18 cellular contexts compared by ENCODE assay signal in genomic region chr10:89601728-89602361, GRCh38. TPM values are rescaled to one million over a fixed set of nuclear protein-coding genes. Genes with fewer than 3 reads are reported as not detected.
DNase-seq lines count a peak whose midpoint lies in the region; ATAC-seq, FAIRE-seq and TF ChIP-seq lines count a peak whose summit lies in the region.
"Had no signal": no experiment of that assay in that cellular context is flagged by ENCODE, and none has a peak within 500 bp of the region (broad histone marks: within the 10 kb centered on the region; RNA-seq: fewer than 3 reads in every experiment).

No MANE protein-coding gene starts in this region.

- no peak for TF ChIP-seq CTCF in cardiac muscle cell (IDR thresholded peaks at IDR 0.05; ENCODE audit: low read depth, low read length)
- no peak for TF ChIP-seq CTCF in heart right ventricle (IDR thresholded peaks at IDR 0.05)
- TF ChIP-seq CTCF in kidney (IDR thresholded peaks at IDR 0.05; ENCODE audit: borderline replicate concordance, extremely low read depth, insufficient read depth): no peak
- no peak for TF ChIP-seq CTCF in progenitor cell of endocrine pancreas (IDR thresholded peaks at IDR 0.05; ENCODE audit: unreplicated experiment)

- no peaks in the 10 kb centered on the region for H3K9me3 ChIP-seq in cardiac muscle cell (ENCODE audit: low read depth)
- no peaks in the 10 kb centered on the region for H3K9me3 ChIP-seq in heart right ventricle
- H3K9me3 ChIP-seq in kidney (ENCODE audit: control insufficient read depth in 1 of 2, low read length in 2 of 2): no peaks in the 10 kb centered on the region
- H3K9me3 ChIP-seq: A549, HAP-1 had no signal

- intact Hi-C loops in heart right ventricle (cut with DNase I) (no loop called here), kidney (cut with DNase I) (no loop called here)
- intact Hi-C loops in activated naive CD4-positive, alpha-beta T cell treated with anti-CD3 and anti-CD28 coated beads for 36 hours (cut with micrococcal nuclease): no loop called here

- H3K4me1 ChIP-seq in cardiac muscle cell (ENCODE audit: low read depth): no peaks in the 10 kb centered on the region
- H3K4me1 ChIP-seq in heart right ventricle: peaks cover 0 to 7% (median 0%) of the 10 kb centered on the region in 9 donors
- peaks cover 14 to 20% of the 10 kb centered on the region in 2 donors for H3K4me1 ChIP-seq in kidney (ENCODE audit: control insufficient read depth in 1 of 2, insufficient read depth in 1 of 2, low read depth in 1 of 2, low read length in 2 of 2)
- H3K4me1 ChIP-seq: A549, HAP-1 had no signal

- H3K36me3 ChIP-seq in cardiac muscle cell (peaks cover 20% of the 10 kb centered on the region), heart right ventricle (peaks cover 0 to 28% (median 0%) of the 10 kb centered on the region in 9 donors), kidney (ENCODE audit: control insufficient read depth in 1 of 2, insufficient read depth in 2 of 2, low read length in 2 of 2) (peaks cover 12 to 15% of the 10 kb centered on the region in 2 donors)

- no peak overlapping the region for H3K4me3 Mint-ChIP-seq in progenitor cell of endocrine pancreas (ENCODE audit: low read depth)
- no peak overlapping the region for H3K4me3 Mint-ChIP-seq in activated naive CD4-positive, alpha-beta T cell treated with anti-CD3 and anti-CD28 coated beads for 36 hours
- H3K4me3 Mint-ChIP-seq: CD4-positive, alpha-beta T cell had no signal

- H3K27me3 ChIP-seq in cardiac muscle cell (no peaks in the 10 kb centered on the region), heart right ventricle (no peaks in the 10 kb centered on the region)

- WGBS in heart right ventricle, 2 donors: 82 to 89% methylated on average over 2 of the region's 2 CpGs

- no peak overlapping the region for H3K4me3 ChIP-seq in cardiac muscle cell
- H3K4me3 ChIP-seq in heart right ventricle: no peak overlapping the region
- H3K4me3 ChIP-seq in kidney (ENCODE audit: low read length in 2 of 2): no peak overlapping the region
- H3K4me3 ChIP-seq: A549, HAP-1 had no signal

- FAIRE-seq in kidney (lab: Jason Lieb, UNC) (no peak), frontal cortex (lab: Jason Lieb, UNC) (no peak)
- FAIRE-seq: A549, GM19239, H1 had no signal

- H3K4me1 Mint-ChIP-seq in progenitor cell of endocrine pancreas (ENCODE audit: low read depth): peaks cover 19% of the 10 kb centered on the region
- H3K4me1 Mint-ChIP-seq in activated naive CD4-positive, alpha-beta T cell treated with anti-CD3 and anti-CD28 coated beads for 36 hours (ENCODE audit: low read depth): no peaks in the 10 kb centered on the region

- CTCF ChIA-PET in activated naive CD4-positive, alpha-beta T cell treated with anti-CD3 and anti-CD28 coated beads for 36 hours (lab: Charles Lee): no interaction called here

- H3K27me3 Mint-ChIP-seq in progenitor cell of endocrine pancreas: no peaks in the 10 kb centered on the region
- H3K27me3 Mint-ChIP-seq in activated naive CD4-positive, alpha-beta T cell treated with anti-CD3 and anti-CD28 coated beads for 36 hours (ENCODE audit: low read depth): no peaks in the 10 kb centered on the region
- H3K27me3 Mint-ChIP-seq: CD4-positive, alpha-beta T cell had no signal

- no peaks in the 10 kb centered on the region for H3K9me3 Mint-ChIP-seq in progenitor cell of endocrine pancreas (ENCODE audit: low read depth)
- no peaks in the 10 kb centered on the region for H3K9me3 Mint-ChIP-seq in activated naive CD4-positive, alpha-beta T cell treated with anti-CD3 and anti-CD28 coated beads for 36 hours
- H3K9me3 Mint-ChIP-seq: CD4-positive, alpha-beta T cell had no signal

- ATAC-seq in heart right ventricle: no peak
- ATAC-seq: A549 had no signal

- H3K27ac ChIP-seq in cardiac muscle cell (peak overlapping the region; percentile 68), heart right ventricle (no peak overlapping the region), cingulate gyrus (ENCODE audit: low read depth, low read length) (peak overlapping the region; percentile 2), kidney (ENCODE audit: low read depth in 2 of 2, low read length in 2 of 2) (peak overlapping the region; percentile 11 to 32)
- H3K27ac ChIP-seq: 22Rv1, A549, C4-2B had no signal

- DNase-seq in cardiac muscle cell (ENCODE audit: low read depth in 1 of 2, low spot score in 1 of 2) (no peak), heart right ventricle (no peak), kidney (no peak), progenitor cell of endocrine pancreas (ENCODE audit: low spot score, unreplicated experiment) (no peak), NCI-H1105 (lab: John Stamatoyannopoulos, UW) (no peak), frontal cortex (ENCODE audit: low spot score in 2 of 2) (no peak)
- no peak for DNase-seq in activated naive CD4-positive, alpha-beta T cell treated with anti-CD3 and anti-CD28 coated beads for 36 hours
- DNase-seq: AML-193; CD4-positive, alpha-beta T cell; DMS79 treated with DMSO at 0.1 percent for 48 hours; GF-D8 had no signal

- peak overlapping the region; percentile 66 for H3K27ac Mint-ChIP-seq in progenitor cell of endocrine pancreas
- H3K27ac Mint-ChIP-seq in activated naive CD4-positive, alpha-beta T cell treated with anti-CD3 and anti-CD28 coated beads for 36 hours: no peak overlapping the region
- H3K27ac Mint-ChIP-seq: CD4-positive, alpha-beta T cell had no signal

- H3K36me3 Mint-ChIP-seq in progenitor cell of endocrine pancreas (ENCODE audit: insufficient read depth): peaks cover 12% of the 10 kb centered on the region
- H3K36me3 Mint-ChIP-seq in activated naive CD4-positive, alpha-beta T cell treated with anti-CD3 and anti-CD28 coated beads for 36 hours (ENCODE audit: low read depth): no peaks in the 10 kb centered on the region

- peak overlapping the region in 1 of 2 donors; percentile 10 for H3K9ac ChIP-seq in kidney (ENCODE audit: low read length in 2 of 2)

RNA-seq across cellular contexts. Expression of gene PANK1, which starts 43.2 kb away (rescaled TPM):
- total RNA-seq in cardiac muscle cell: 16.9 and 34.2 TPM in 2 replicates
- 38.2 and 39.0 TPM in 2 replicates for polyA plus RNA-seq in cardiac muscle cell
- total RNA-seq in heart right ventricle: 10 to 100 TPM in 9 of 10 donors, 1 to 10 TPM in 1; 8.3 to 20.9 (median 16.8) TPM
- 1 to 10 TPM; 4.0 to 6.4 TPM for polyA plus RNA-seq in heart right ventricle
- 5.4 TPM for total RNA-seq in kidney
- polyA plus RNA-seq in kidney (ENCODE audit: insufficient read depth, low read depth, low replicate concordance): 31.3 TPM
- total RNA-seq in progenitor cell of endocrine pancreas: 34.5 and 38.0 TPM in 2 replicates
- total RNA-seq in activated naive CD4-positive, alpha-beta T cell treated with anti-CD3 and anti-CD28 coated beads for 36 hours: 1 to 10 TPM; 1.6 to 2.2 TPM
- 35.5 TPM for total RNA-seq in frontal cortex

Comparison
In these comparisons a context has a peak if more than half of its experiments do, and no peak if none do; other contexts are left out.
1. H3K27ac ChIP-seq: peak in cardiac muscle cell (single experiment), cingulate gyrus (single experiment) and kidney (2 of 2); none in heart right ventricle (0 of 10).